In the genomic region with DNA sequence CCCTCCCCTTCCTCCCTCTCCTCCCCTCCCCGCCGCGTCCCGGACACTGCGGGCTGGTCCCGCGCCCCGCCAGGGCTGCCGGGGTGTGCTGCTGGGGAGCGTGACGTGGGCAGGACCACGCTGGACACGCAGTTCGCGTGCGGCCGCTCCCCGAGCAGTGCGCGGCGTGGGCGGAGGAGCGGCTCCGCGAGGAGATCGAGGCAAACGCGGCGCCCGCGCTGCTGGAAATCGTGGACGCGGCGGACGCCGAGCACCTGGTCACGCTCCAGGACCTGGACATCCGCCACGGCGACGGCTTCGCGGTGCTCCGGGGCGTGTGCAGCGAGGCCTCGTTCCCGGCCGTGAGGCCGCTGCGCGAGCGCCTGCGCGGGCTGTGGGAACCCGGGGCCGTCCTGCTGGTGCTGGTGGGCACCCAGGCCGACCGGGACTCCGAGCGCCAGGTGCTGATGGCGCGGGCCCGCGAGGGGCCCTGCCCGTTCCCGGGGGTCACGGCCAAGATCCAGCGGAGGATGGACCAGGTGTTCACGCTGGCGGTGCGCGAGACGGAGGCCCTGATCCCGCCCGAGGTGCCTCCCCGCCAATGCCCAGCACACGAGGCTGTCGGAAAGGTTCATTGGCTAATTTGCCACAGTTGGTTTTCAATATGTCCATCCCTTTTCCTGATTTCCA, we compare ENCODE assay signal across 12 cellular contexts.
DNase-seq lines count a peak whose midpoint lies in the region; ATAC-seq and TF ChIP-seq lines count a peak whose summit lies in the region.
"Had no signal": no experiment of that assay in that cellular context is flagged by ENCODE, and none has a peak within 500 bp of the region (broad histone marks: within the 10 kb centered on the region; RNA-seq: fewer than 3 reads in every experiment).

No MANE protein-coding gene starts in this region.

- H3K27me3 ChIP-seq in GM23248 (replicated peaks; ENCODE audit: insufficient read depth) (no peaks in the 10 kb centered on the region), body of pancreas (no peaks in the 10 kb centered on the region), iPS-18a (ENCODE audit: control insufficient read depth, insufficient read depth, low read length) (peaks cover 38% of the 10 kb centered on the region), gastrocnemius medialis (no peaks in the 10 kb centered on the region)

- in situ Hi-C loops in GM23248 (cut with MboI) (no loop called here), gastrocnemius medialis (cut with MboI; ENCODE audit: low sequenced_read_pairs in 4 of 4) (no loop called here)

- H3K27ac ChIP-seq in GM23248 (peak overlapping the region; percentile 98), body of pancreas (peak overlapping the region; percentile 13 to 73 (median 70)), iPS-18a (ENCODE audit: low read length) (no peak overlapping the region), gastrocnemius medialis (peak overlapping the region; percentile 62 to 88 (median 86))

- TF ChIP-seq CTCF in body of pancreas (IDR thresholded peaks at IDR 0.05) (no peak), gastrocnemius medialis (IDR thresholded peaks at IDR 0.05 in 4 of 5, conservative IDR thresholded peaks at IDR 0.05 in 1 of 5) (no peak)

- intact Hi-C loops in body of pancreas (cut with DNase I), result no loop called here
- intact Hi-C loops in gastrocnemius medialis (cut with DNase I; ENCODE audit: low total_unique reads), result no loop called here

- H3K9ac ChIP-seq in GM23248 (peak overlapping the region; percentile 98), iPS-18a (ENCODE audit: low read length) (no peak overlapping the region)

- H3F3A ChIP-seq in GM23248 (ENCODE audit: insufficient read depth), result peaks cover 22% of the 10 kb centered on the region

- peak overlapping the region; percentile 90 for H3K4me2 ChIP-seq in GM23248 (ENCODE audit: unreplicated experiment)

- H2AFZ ChIP-seq in GM23248, result peak overlapping the region; percentile 43; the same call in 1 of the 2 replicates

- no peak overlapping the region for H3K4me3 Mint-ChIP-seq in T-helper 17 cell
- H3K4me3 Mint-ChIP-seq: activated CD4-positive, alpha-beta memory T cell treated with anti-CD3 and anti-CD28 coated beads for 36 hours had no signal

- H3K4me1 Mint-ChIP-seq in T-helper 17 cell, result no peaks in the 10 kb centered on the region

- ATAC-seq in body of pancreas, result peak; percentile 40
- ATAC-seq in gastrocnemius medialis, result peak; percentile 56 to 58
- no peak for ATAC-seq in T-helper 17 cell

- H3K4me1 ChIP-seq in GM23248 (ENCODE audit: insufficient read depth) (peaks cover 29% of the 10 kb centered on the region), body of pancreas (peaks cover 22% of the 10 kb centered on the region), iPS-18a (ENCODE audit: control insufficient read depth, low read depth, low read length) (peaks cover 3% of the 10 kb centered on the region), gastrocnemius medialis (peaks cover 12% of the 10 kb centered on the region in 2 donors)

- peaks cover 34% of the 10 kb centered on the region for H3K27me3 Mint-ChIP-seq in T-helper 17 cell

- TF ChIP-seq POLR2A in body of pancreas (IDR thresholded peaks at IDR 0.05), result peak in 1 of 3 donors; percentile 19
- TF ChIP-seq POLR2A in gastrocnemius medialis (IDR thresholded peaks at IDR 0.05), result peak in 1 of 2 donors; percentile 37

- H3K27ac Mint-ChIP-seq in T-helper 17 cell, result no peak overlapping the region
- H3K27ac Mint-ChIP-seq: activated CD4-positive, alpha-beta memory T cell treated with anti-CD3 and anti-CD28 coated beads for 36 hours had no signal

- DNase-seq in GM23248, result peak; percentile 83
- DNase-seq in body of pancreas, result peak in 2 of 4 donors; percentile 26 to 48
- DNase-seq in gastrocnemius medialis, result peak in 1 of 2 donors; percentile 39
- no peak for DNase-seq in activated CD8-positive, alpha-beta memory T cell treated with anti-CD3 and anti-CD28 coated beads, Interleukin-2, amount 50 U/mL, for 4 hours
- DNase-seq in AML-193 (lab: John Stamatoyannopoulos, UW), result no peak
- no peak for DNase-seq in SHP77 (lab: John Stamatoyannopoulos, UW)
- no peak for DNase-seq in T-helper 17 cell
- DNase-seq: activated CD4-positive, alpha-beta memory T cell treated with anti-CD3 and anti-CD28 coated beads for 36 hours; erythroblast; NCI-H2029; stimulated activated CD4-positive, alpha-beta T cell treated with anti-CD3 and anti-CD28 coated beads, Interleukin-4, amount 100 ng/mL, for 1 hour had no signal

- H3K36me3 ChIP-seq in GM23248 (ENCODE audit: low read depth) (no peaks in the 10 kb centered on the region; the same call in 1 of the 2 replicates), body of pancreas (replicated peaks in 1 of 2; ENCODE audit: insufficient read depth in 1 of 2, low read depth in 2 of 2) (no peaks in the 10 kb centered on the region), iPS-18a (ENCODE audit: control insufficient read depth, low read depth, low read length) (no peaks in the 10 kb centered on the region), gastrocnemius medialis (no peaks in the 10 kb centered on the region)

- H3K4me3 ChIP-seq in GM23248, result peak overlapping the region; percentile 91
- no peak overlapping the region for H3K4me3 ChIP-seq in body of pancreas
- peak overlapping the region; percentile 61 for H3K4me3 ChIP-seq in iPS-18a (ENCODE audit: low read length)
- peak overlapping the region; percentile 56 to 86 (median 66) for H3K4me3 ChIP-seq in gastrocnemius medialis

- H3K9me3 ChIP-seq in GM23248 (ENCODE audit: low read depth) (no peaks in the 10 kb centered on the region), body of pancreas (peaks cover 0 to 11% (median 0%) of the 10 kb centered on the region in 3 donors), iPS-18a (ENCODE audit: control insufficient read depth, low read depth, low read length) (peaks cover 12% of the 10 kb centered on the region), gastrocnemius medialis (no peaks in the 10 kb centered on the region), T-helper 17 cell (ENCODE audit: control insufficient read depth, low read length, poor library complexity, severe bottlenecking) (no peaks in the 10 kb centered on the region)

- peaks cover 63% of the 10 kb centered on the region for H3K79me2 ChIP-seq in GM23248 (ENCODE audit: insufficient read depth)

- H3K9me2 ChIP-seq in GM23248 (ENCODE audit: insufficient read depth), result no peaks in the 10 kb centered on the region

- H4K20me1 ChIP-seq in GM23248 (ENCODE audit: insufficient read depth), result no peaks in the 10 kb centered on the region

- H3K36me3 Mint-ChIP-seq in T-helper 17 cell (ENCODE audit: low read depth), result peaks cover 2% of the 10 kb centered on the region

- 1 to 2% methylated on average over 62 to 72 of the region's 80 CpGs for WGBS in GM23248 (ENCODE audit: low coverage in 1 of 2, low lambda C conversion rate in 2 of 2, missing lambda C conversion rate in 2 of 2), 2 experiments
- WGBS in body of pancreas, 2 donors, result 9 to 47% methylated on average over 13 to 60 of the region's 80 CpGs

Comparison
In these comparisons a context has a peak if more than half of its experiments do, and no peak if none do; other contexts are left out.
1. H3K4me3 ChIP-seq: peak in GM23248 (single experiment), iPS-18a (single experiment) and gastrocnemius medialis (4 of 4); none in body of pancreas (0 of 2).